In genomic region chr4:55312491-55313101, GRCh38 we compare ENCODE assay signal across 8 cellular contexts. TPM values are rescaled to one million over a fixed set of nuclear protein-coding genes. Genes with fewer than 3 reads are reported as not detected.
DNase-seq lines count a peak whose midpoint lies in the region; ATAC-seq, FAIRE-seq and TF ChIP-seq lines count a peak whose summit lies in the region.

No MANE protein-coding gene starts in this region.

- H3K4me3 ChIP-seq in A549 (no peak overlapping the region), GM12864 (ENCODE audit: low read depth, low read length) (no peak overlapping the region), PC-3 (ENCODE audit: low read length) (no peak overlapping the region), body of pancreas (no peak overlapping the region), kidney epithelial cell (ENCODE audit: low read depth, low read length) (no peak overlapping the region)

- H3F3A ChIP-seq in PC-3 (ENCODE audit: low read length, unreplicated experiment): no peaks in the 10 kb centered on the region

- CTCF ChIA-PET in A549 (lab: Yijun Ruan, JAX): interaction anchor here (0.5 to 1.8 kb wide), 8 partner anchors 10 to 342 kb away, joined by 3 to 8 read pairs (median 4); partner anchors contain the start of gene SRD5A3
- CTCF ChIA-PET in PC-3 (lab: Charles Lee): interaction anchor here (0.7 to 1.0 kb wide), 3 partner anchors 33 to 342 kb away, joined by 4 to 5 read pairs (median 4); partner anchors contain the start of gene SRD5A3

- no peaks in the 10 kb centered on the region for H4K20me1 ChIP-seq in PC-3 (ENCODE audit: low read length)

- ATAC-seq in A549 (peak; percentile 63 to 64; a peak in 3 of 6 replicates), HG02938 (IDR thresholded peaks at IDR 0.05; ENCODE audit: unreplicated experiment) (peak; percentile 86), PC-3 (peak; percentile 90), body of pancreas (peak; percentile 68)

- DNase-seq in A549 (ENCODE audit: low read depth in 1 of 2, low spot score in 1 of 2) (peak in 1 of 2 experiments; percentile 41), GM12864 (ENCODE audit: low read depth) (peak; percentile 4), PC-3 (peak; percentile 77), body of pancreas (peak; percentile 41 to 65 (median 56)), kidney epithelial cell (ENCODE audit: low read depth) (peak; percentile 9), substantia nigra (lab: John Stamatoyannopoulos, UW) (peak in 18 of 49 donors; percentile 1 to 29 (median 6))
- DNase-seq in activated CD4-positive, CD25-positive, alpha-beta regulatory T cell treated with anti-CD3 and anti-CD28 coated beads, Interleukin-2, amount 50 U/mL, for 72 hours: no peak

- H3K36me3 ChIP-seq in PC-3 (ENCODE audit: low read depth, low read length): no peaks in the 10 kb centered on the region
- H3K36me3 ChIP-seq in body of pancreas (replicated peaks in 1 of 2; ENCODE audit: insufficient read depth in 1 of 2, low read depth in 2 of 2): no peaks in the 10 kb centered on the region
- no peaks in the 10 kb centered on the region for H3K36me3 ChIP-seq in kidney epithelial cell (ENCODE audit: control insufficient read depth, insufficient read depth, low read length)

- no TSS peak for BruUV-seq in PC-3 (replicated peaks; lab: Mats Ljungman, UMichigan)

- no peak for TF ChIP-seq EP300 in A549 (IDR thresholded peaks at IDR 0.05)

- no peak overlapping the region for H3K27ac ChIP-seq in A549
- H3K27ac ChIP-seq in PC-3 (ENCODE audit: low read length): no peak overlapping the region
- no peak overlapping the region for H3K27ac ChIP-seq in body of pancreas
- peak overlapping the region; percentile 74 for H3K27ac ChIP-seq in substantia nigra (ENCODE audit: low read depth, low read length, poor library complexity, severe bottlenecking)

- H3K4me2 ChIP-seq in A549: no peak overlapping the region
- no peak overlapping the region for H3K4me2 ChIP-seq in PC-3 (ENCODE audit: low read length)

- no peaks in the 10 kb centered on the region for H3K9me2 ChIP-seq in PC-3 (replicated peaks; ENCODE audit: low read length)

- H3K27me3 ChIP-seq in PC-3 (ENCODE audit: low read length) (no peaks in the 10 kb centered on the region), body of pancreas (no peaks in the 10 kb centered on the region), kidney epithelial cell (ENCODE audit: control insufficient read depth, insufficient read depth, low read length) (no peaks in the 10 kb centered on the region)

- no peak for TF ChIP-seq POLR2A in A549 (IDR thresholded peaks at IDR 0.05; ENCODE audit: low read length)
- no peak for TF ChIP-seq POLR2A in body of pancreas (IDR thresholded peaks at IDR 0.05)

- H3K9me3 ChIP-seq in A549 (no peaks in the 10 kb centered on the region), PC-3 (ENCODE audit: low read length) (no peaks in the 10 kb centered on the region), body of pancreas (no peaks in the 10 kb centered on the region)

- intact Hi-C loops in PC-3 (cut with micrococcal nuclease) (loop anchor here (2.0 to 5.0 kb wide), 2 partner anchors 342 to 990 kb away; no protein-coding TSS in a partner anchor), body of pancreas (cut with DNase I) (loop anchor here (10.0 kb wide), 1 partner anchor 318 kb away; no protein-coding TSS in a partner anchor)

- H3K4me1 ChIP-seq in A549: no peaks in the 10 kb centered on the region
- H3K4me1 ChIP-seq in PC-3 (ENCODE audit: insufficient read depth, low read length): no peaks in the 10 kb centered on the region
- no peaks in the 10 kb centered on the region for H3K4me1 ChIP-seq in body of pancreas

- no peak overlapping the region for H2AFZ ChIP-seq in PC-3 (ENCODE audit: low read length)

- TF ChIP-seq CTCF in A549 (IDR thresholded peaks at IDR 0.05): peak; percentile 35; the same call in 2 of the 3 replicates
- TF ChIP-seq CTCF in GM12864 (IDR thresholded peaks at IDR 0.05; ENCODE audit: low read depth, low read length, missing control alignments): peak; percentile 83
- TF ChIP-seq CTCF in PC-3 (conservative IDR thresholded peaks at IDR 0.05; ENCODE audit: low read depth, low read length): peak; percentile 91
- TF ChIP-seq CTCF in body of pancreas (IDR thresholded peaks at IDR 0.05): peak; percentile 45 to 75 (median 68)
- TF ChIP-seq CTCF in kidney epithelial cell (IDR thresholded peaks at IDR 0.05; ENCODE audit: insufficient read depth, low read length, poor library complexity, severe bottlenecking): peak; percentile 69

- no peaks in the 10 kb centered on the region for H3K79me2 ChIP-seq in PC-3 (ENCODE audit: low read length)

- peak in 1 of 2 experiments; percentile 33; a peak in 1 of 5 replicates for TF ChIP-seq RAD21 in A549 (conservative IDR thresholded peaks at IDR 0.05 in 1 of 2, IDR thresholded peaks at IDR 0.05 in 1 of 2)

- POLR2A ChIA-PET in A549 (lab: Yijun Ruan, JAX) (no interaction called here), PC-3 (lab: Charles Lee; ENCODE audit: unreplicated experiment) (no interaction called here)

- FAIRE-seq in A549 (lab: Jason Lieb, UNC): no peak

- H3K9ac ChIP-seq in PC-3 (ENCODE audit: low read length): no peak overlapping the region

- WGBS in A549 (ENCODE audit: missing lambda C conversion rate): 41% methylated on average over 1 of the region's 1 CpG
- 100% methylated on average over 1 of the region's 1 CpG for WGBS in body of pancreas, 2 donors

TF ChIP-seq in A549, 52 proteins besides CTCF, POLR2A, EP300 and RAD21:
- TF ChIP-seq HDAC2 (IDR thresholded peaks at IDR 0.05): no peak
- no peak for TF ChIP-seq USF2 (IDR thresholded peaks at IDR 0.05)
- TF ChIP-seq JUNB (IDR thresholded peaks at IDR 0.05): no peak
- no peak for TF ChIP-seq EHF (CRISPR knock-in tag; IDR thresholded peaks at IDR 0.05)
- TF ChIP-seq SMC3 (IDR thresholded peaks at IDR 0.05): 0 out of 3 replicates have a peak, but pooled peaks have one; percentile 11
- TF ChIP-seq PBX3 (IDR thresholded peaks at IDR 0.05): no peak

RNA-seq across cellular contexts. Expression of gene SRD5A3, which starts 33.4 kb away (rescaled TPM):
- polyA plus RNA-seq in A549 (2011; rRNA removed): 11.1 and 14.1 TPM in 2 replicates
- 2.8 and 4.1 TPM in 2 replicates for polyA plus RNA-seq in A549 (2012; cell fraction: cytosol; rRNA removed)
- 1.0 and 1.5 TPM in 2 replicates for polyA plus RNA-seq in A549 (2012; cell fraction: nucleus; rRNA removed)
- 5.7 to 6.2 TPM (median 5.9 TPM) in 3 replicates for polyA plus RNA-seq in A549 (2017; fragmentation: RNase III; extraction: RNeasy Plus Mini Kit Qiagen cat#74134 plus additional on column Dnase treatment)
- 7.2 and 7.6 TPM in 2 replicates for polyA minus RNA-seq in A549 (2011; rRNA and poly(A)+ RNA removed)
- total RNA-seq in PC-3 (2014; rRNA removed): 15.2 and 24.0 TPM in 2 replicates
- total RNA-seq in body of pancreas: 10 to 100 TPM in 1 of 2 donors, 1 to 10 TPM in 1; 6.7 to 11.5 TPM
- total RNA-seq in kidney epithelial cell: 10.0 and 14.3 TPM in 2 replicates

Comparison
In these comparisons a context has a peak if more than half of its experiments do, and no peak if none do; other contexts are left out.
1. CTCF ChIP-seq: peak in every context shown above with its lines; median percentile 91 in PC-3; 83 in GM12864; 69 in kidney epithelial cell; 68 in body of pancreas; 35 in A549.